ENCODE assay signal across 17 cellular contexts in genomic region chr19:8085606-8086464, GRCh38. TPM values are rescaled to one million over a fixed set of nuclear protein-coding genes. Genes with fewer than 3 reads are reported as not detected.
A peak's percentile ranks its signal among the peaks of the same experiment; 100 is the strongest.
DNase-seq lines count a peak whose midpoint lies in the region; ATAC-seq and TF ChIP-seq lines count a peak whose summit lies in the region.
"Had no signal": no experiment of that assay in that cellular context is flagged by ENCODE, and none has a peak within 500 bp of the region (broad histone marks: within the 10 kb centered on the region; RNA-seq: fewer than 3 reads in every experiment).

No MANE protein-coding gene starts in this region.

- no peak overlapping the region for H3K27ac Mint-ChIP-seq in type B pancreatic cell
- H3K27ac Mint-ChIP-seq: stimulated activated memory B cell treated with anti-CD40 and anti-IgM and Interleukin-4, amounts not matched to agents 10 μg/mL and 1 μg/mL and 100 μg/mL, for 72 hours had no signal

- H4K20me1 ChIP-seq in PC-9 (ENCODE audit: insufficient read depth), result no peaks in the 10 kb centered on the region

- H3K4me3 Mint-ChIP-seq in type B pancreatic cell, result no peak overlapping the region
- H3K4me3 Mint-ChIP-seq: stimulated activated memory B cell treated with anti-CD40 and anti-IgM and Interleukin-4, amounts not matched to agents 10 μg/mL and 1 μg/mL and 100 μg/mL, for 72 hours had no signal

- H3K9me3 ChIP-seq in PC-9 (ENCODE audit: insufficient read depth, low read depth), result no peaks in the 10 kb centered on the region
- H3K9me3 ChIP-seq: neutrophil had no signal

- POLR2A ChIA-PET in PC-9 (lab: Charles Lee; ENCODE audit: unreplicated experiment), result no interaction called here

- H3K4me1 ChIP-seq in PC-9 (replicated peaks; ENCODE audit: insufficient read depth), result peaks cover 10% of the 10 kb centered on the region; the same call in 1 of the 2 replicates

- no peaks in the 10 kb centered on the region; the same call in 1 of the 2 replicates for H3F3A ChIP-seq in PC-9 (ENCODE audit: insufficient read depth, low read depth)

- peak overlapping the region; percentile 47 for H3K4me2 ChIP-seq in PC-9

- no peaks in the 10 kb centered on the region for H3K27me3 Mint-ChIP-seq in type B pancreatic cell

- CTCF ChIA-PET in PC-9 (lab: Charles Lee), result interaction anchor here (0.6 kb wide), 1 partner anchor 467 kb away, joined by 4 read pairs; no protein-coding TSS in a partner anchor

- no peak for ATAC-seq in GM21576 (IDR thresholded peaks at IDR 0.05; ENCODE audit: unreplicated experiment)
- ATAC-seq: stimulated activated memory B cell treated with anti-CD40 and anti-IgM and Interleukin-4, amounts not matched to agents 10 μg/mL and 1 μg/mL and 100 μg/mL, for 72 hours had no signal

- peaks cover 13% of the 10 kb centered on the region for H3K36me3 Mint-ChIP-seq in type B pancreatic cell
- H3K36me3 Mint-ChIP-seq: immature natural killer cell; stimulated activated memory B cell treated with anti-CD40 and anti-IgM and Interleukin-4, amounts not matched to agents 10 μg/mL and 1 μg/mL and 100 μg/mL, for 72 hours had no signal

- BruUV-seq in PC-9 (replicated peaks; lab: Mats Ljungman, UMichigan), result no TSS peak

- TF ChIP-seq CTCF in PC-9 (conservative IDR thresholded peaks at IDR 0.05) (no peak), type B pancreatic cell (conservative IDR thresholded peaks at IDR 0.05) (no peak)

- no peaks in the 10 kb centered on the region for H3K4me1 Mint-ChIP-seq in type B pancreatic cell (ENCODE audit: unreplicated experiment)
- H3K4me1 Mint-ChIP-seq: stimulated activated memory B cell treated with anti-CD40 and anti-IgM and Interleukin-4, amounts not matched to agents 10 μg/mL and 1 μg/mL and 100 μg/mL, for 72 hours had no signal

- H3K9me3 Mint-ChIP-seq in type B pancreatic cell, result no peaks in the 10 kb centered on the region
- H3K9me3 Mint-ChIP-seq: immature natural killer cell had no signal

- H3K4me3 ChIP-seq in PC-9, result no peak overlapping the region

- no peak overlapping the region for H2AFZ ChIP-seq in PC-9

- H3K79me2 ChIP-seq in PC-9 (ENCODE audit: low read depth), result no peaks in the 10 kb centered on the region

- no peaks in the 10 kb centered on the region for H3K36me3 ChIP-seq in PC-9 (ENCODE audit: low read depth)
- H3K36me3 ChIP-seq: neutrophil had no signal

- H3K9me2 ChIP-seq in PC-9 (ENCODE audit: insufficient read depth), result no peaks in the 10 kb centered on the region

- intact Hi-C loops in PC-9 (cut with micrococcal nuclease; ENCODE audit: unreplicated experiment), result no loop called here

- H3K27ac ChIP-seq in PC-9, result no peak overlapping the region
- H3K27ac ChIP-seq: neutrophil had no signal

- H3K27me3 ChIP-seq in PC-9 (ENCODE audit: insufficient read depth, low read depth), result peaks cover 13% of the 10 kb centered on the region; the same call in 1 of the 2 replicates
- H3K27me3 ChIP-seq: neutrophil had no signal

- DNase-seq in stimulated activated CD4-positive, alpha-beta T cell treated with anti-CD3 and anti-CD28 coated beads, Interleukin-15, amount 100 ng/mL, for 24 hours, result peak; percentile 21
- no peak for DNase-seq in stimulated activated CD4-positive, alpha-beta T cell treated with anti-CD3 and anti-CD28 coated beads, Interleukin-4, amount 100 ng/mL, for 4 hours
- DNase-seq in PC-9 (peak; percentile 44 to 47), inferior parietal cortex (ENCODE audit: extremely low spot score) (peak; percentile 5), type B pancreatic cell (ENCODE audit: extremely low spot score, unreplicated experiment) (no peak), AG08396 (ENCODE audit: low spot score) (no peak), HUDEP-2 (lab: John Stamatoyannopoulos, UW; ENCODE audit: unreplicated experiment in 76 of 76) (no peak)
- DNase-seq: activated CD4-positive, CD25-positive, alpha-beta regulatory T cell treated with anti-CD3 and anti-CD28 coated beads, Interleukin-2, amount 50 U/mL, for 72 hours; GF-D8; HCEC 1CT; NCI-H1092 treated with DMSO at 0.1 percent for 48 hours; OCI-M1 had no signal

RNA-seq across cellular contexts. Expression of gene CCL25, which starts 33.3 kb away (rescaled TPM):
- total RNA-seq in PC-9 (2021) (not detected in 2 replicates), type B pancreatic cell (ENCODE audit: low replicate concordance) (1.4 and 5.6 TPM in 2 replicates)
- total RNA-seq: cardiac septum had no signal

Comparison
In these comparisons a context has a peak if more than half of its experiments do, and no peak if none do; other contexts are left out.
1. DNase-seq: peak in stimulated activated CD4-positive, alpha-beta T cell treated with anti-CD3 and anti-CD28 coated beads, Interleukin-15, amount 100 ng/mL, for 24 hours (single experiment), PC-9 (2 of 2) and inferior parietal cortex (single experiment); none in stimulated activated CD4-positive, alpha-beta T cell treated with anti-CD3 and anti-CD28 coated beads, Interleukin-4, amount 100 ng/mL, for 4 hours (0 of 2), type B pancreatic cell (single experiment), AG08396 (single experiment) and HUDEP-2 (0 of 76).